8 cellular contexts compared by ENCODE assay signal in genomic region chr17:16987830-16988601, GRCh38. TPM values are rescaled to one million over a fixed set of nuclear protein-coding genes. Genes with fewer than 3 reads are reported as not detected.
A peak's percentile ranks its signal among the peaks of the same experiment; 100 is the strongest.
DNase-seq lines count a peak whose midpoint lies in the region; ATAC-seq and TF ChIP-seq lines count a peak whose summit lies in the region.

No MANE protein-coding gene starts in this region.

- no peak overlapping the region for H3K4me3 ChIP-seq in trophoblast cell (ENCODE audit: low read depth, low read length)

- peaks cover 1% of the 10 kb centered on the region for H3K79me2 ChIP-seq in trophoblast cell (ENCODE audit: control insufficient read depth, insufficient read depth, low read length, poor library complexity)

- H3K36me3 ChIP-seq in trophoblast cell (ENCODE audit: control insufficient read depth in 1 of 2, insufficient read depth in 2 of 2, low read length in 2 of 2): no peaks in the 10 kb centered on the region

- H3K4ac ChIP-seq in trophoblast cell (ENCODE audit: low read depth, low read length): no peak overlapping the region

- H4K12ac ChIP-seq in trophoblast cell (ENCODE audit: low read depth, low read length): no peak overlapping the region

- H3K79me1 ChIP-seq in trophoblast cell (ENCODE audit: low read length): no peaks in the 10 kb centered on the region

- H3K27ac ChIP-seq in trophoblast cell (ENCODE audit: low read depth, low read length): no peak overlapping the region

- no peak overlapping the region for H4K91ac ChIP-seq in trophoblast cell (ENCODE audit: low read depth, low read length)

- no peak overlapping the region for H2BK12ac ChIP-seq in trophoblast cell (ENCODE audit: low read length)

- no peaks in the 10 kb centered on the region for H3K27me3 ChIP-seq in trophoblast cell (ENCODE audit: insufficient read depth, low read length)

- H3K18ac ChIP-seq in trophoblast cell (ENCODE audit: low read length): no peak overlapping the region

- H3K23ac ChIP-seq in trophoblast cell (ENCODE audit: low read length): no peak overlapping the region

- peak; percentile 78 for TF ChIP-seq POLR2A in GM18505 (IDR thresholded peaks at IDR 0.05; ENCODE audit: borderline replicate concordance, extremely low read depth, insufficient read depth, insufficient read length)

- peaks cover 11 to 30% of the 10 kb centered on the region in 2 experiments for H3K4me1 ChIP-seq in trophoblast cell (ENCODE audit: control insufficient read depth in 1 of 2, insufficient read depth in 2 of 2, low read length in 2 of 2)

- no peak overlapping the region for H2AK5ac ChIP-seq in trophoblast cell (ENCODE audit: low read length)

- DNase-seq in NCI-H226 (peak; percentile 97), fibroblast of the conjunctiva (ENCODE audit: low read depth) (peak; percentile 10), trophoblast cell (peak; percentile 33 to 37), NCI-H446 (lab: John Stamatoyannopoulos, UW) (no peak), NCI-H774 (lab: John Stamatoyannopoulos, UW) (no peak)
- DNase-seq in activated CD8-positive, alpha-beta memory T cell treated with anti-CD3 and anti-CD28 coated beads, Interleukin-2, amount 50 U/mL, for 24 hours (ENCODE audit: extremely low read depth): peak; percentile 17

- H3K4me2 ChIP-seq in trophoblast cell (ENCODE audit: low read length): no peak overlapping the region

- H4K8ac ChIP-seq in trophoblast cell (ENCODE audit: low read depth, low read length): no peak overlapping the region

- H3K14ac ChIP-seq in trophoblast cell (ENCODE audit: low read length): no peak overlapping the region

- no peak overlapping the region for H3K9ac ChIP-seq in trophoblast cell (ENCODE audit: low read length)

- no peak overlapping the region for H2BK5ac ChIP-seq in trophoblast cell (ENCODE audit: low read depth, low read length, poor library complexity)

- no peak overlapping the region for H2BK120ac ChIP-seq in trophoblast cell (ENCODE audit: insufficient read depth, low read length, poor library complexity)

- no peak overlapping the region for H2AFZ ChIP-seq in trophoblast cell (ENCODE audit: insufficient read depth, low read length, poor library complexity)

- peaks cover 2% of the 10 kb centered on the region for H3K9me3 ChIP-seq in trophoblast cell (ENCODE audit: insufficient read depth, low read depth, low read length)

- ATAC-seq in GM18505 (IDR thresholded peaks at IDR 0.05; ENCODE audit: unreplicated experiment) (peak; percentile 57), HG02610 (IDR thresholded peaks at IDR 0.05; ENCODE audit: unreplicated experiment) (peak; percentile 68)

- no CpG with 5 or more reads among the region's 11 CpGs for WGBS in trophoblast cell (ENCODE audit: extremely low coverage, insufficient coverage, insufficient read length)

RNA-seq across cellular contexts. Expression of gene TNFRSF13B, which starts 16.1 kb away (rescaled TPM):
- polyA plus RNA-seq in trophoblast cell (2013): not detected in 2 replicates

RNA-seq across cellular contexts. Expression of gene MPRIP, which starts 54.2 kb away (rescaled TPM):
- polyA plus RNA-seq in trophoblast cell (2013): 200 and 203 TPM in 2 replicates

Comparison
In these comparisons a context has a peak if more than half of its experiments do, and no peak if none do; other contexts are left out.
1. DNase-seq: peak in NCI-H226 (single experiment), activated CD8-positive, alpha-beta memory T cell treated with anti-CD3 and anti-CD28 coated beads, Interleukin-2, amount 50 U/mL, for 24 hours (single experiment), fibroblast of the conjunctiva (single experiment) and trophoblast cell (2 of 2); none in NCI-H446 (0 of 2) and NCI-H774 (single experiment).